ENCODE assay signal across 25 cellular contexts in the genomic region with DNA sequence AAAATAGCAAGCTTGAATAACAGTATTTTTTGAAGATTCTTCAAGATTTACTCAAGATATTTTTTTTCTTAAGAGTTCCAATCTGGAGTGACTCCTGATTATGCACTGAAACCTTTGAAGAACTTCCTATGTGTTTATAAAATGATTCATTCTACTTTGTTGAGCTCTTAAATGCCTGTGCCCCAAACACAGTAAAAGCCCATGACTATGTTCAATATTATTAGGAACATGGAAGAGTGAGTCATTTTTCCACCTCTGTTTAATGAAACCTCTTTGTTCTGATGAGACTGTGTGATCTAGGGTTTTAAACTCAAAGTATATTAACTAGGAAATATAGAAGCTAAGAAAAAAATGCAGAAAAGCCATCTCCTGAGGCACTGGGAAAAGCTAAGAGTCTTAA.
DNase-seq lines count a peak whose midpoint lies in the region; ATAC-seq and TF ChIP-seq lines count a peak whose summit lies in the region.
"Had no signal": no experiment of that assay in that cellular context is flagged by ENCODE, and none has a peak within 500 bp of the region (broad histone marks: within the 10 kb centered on the region; RNA-seq: fewer than 3 reads in every experiment).

No MANE protein-coding gene starts in this region.

- no peaks in the 10 kb centered on the region for H3K4me1 ChIP-seq in breast epithelium
- H3K4me1 ChIP-seq: BE2C had no signal

- intact Hi-C loops in breast epithelium (cut with DNase I; ENCODE audit: low total_unique reads) = no loop called here

- DNase-seq in COLO829 (ENCODE audit: low spot score) (peak; percentile 3), astrocyte of the hippocampus (ENCODE audit: low read depth, low spot score) (peak; percentile 46), kidney epithelial cell (ENCODE audit: low read depth) (peak; percentile 43), renal cortical epithelial cell (ENCODE audit: low read depth) (peak; percentile 90), breast epithelium (ENCODE audit: low spot score in 2 of 2) (no peak), NCI-H187 treated with DMSO at 0.1 percent for 48 hours (lab: John Stamatoyannopoulos, UW) (no peak), GM13976 (ENCODE audit: low spot score) (no peak)
- DNase-seq in naive thymus-derived CD8-positive, alpha-beta T cell = no peak
- DNase-seq: BE2C; Calu3; CD8-positive, alpha-beta memory T cell; DMS79 treated with DMSO at 0.1 percent for 48 hours; GF-D8; IMR-90; KG1; MG63; NCI-H1105 treated with DMSO at 0.1 percent for 48 hours; NCI-H146; NCI-H2029; NCI-H526 treated with DMSO at 0.1 percent for 48 hours; SHP77 had no signal

- in situ Hi-C loops in GM13976 (cut with MboI; ENCODE audit: low sequenced_read_pairs, unreplicated experiment) = no loop called here

- H3K4me1 Mint-ChIP-seq in naive thymus-derived CD8-positive, alpha-beta T cell = no peaks in the 10 kb centered on the region
- H3K4me1 Mint-ChIP-seq: CD14-positive monocyte; CD8-positive, alpha-beta memory T cell had no signal

- H3K36me3 Mint-ChIP-seq in naive thymus-derived CD8-positive, alpha-beta T cell = no peaks in the 10 kb centered on the region
- H3K36me3 Mint-ChIP-seq: CD14-positive monocyte; CD8-positive, alpha-beta memory T cell had no signal

- H3K27me3 Mint-ChIP-seq in naive thymus-derived CD8-positive, alpha-beta T cell = no peaks in the 10 kb centered on the region
- H3K27me3 Mint-ChIP-seq: CD8-positive, alpha-beta memory T cell had no signal

- POLR2A ChIA-PET in naive thymus-derived CD8-positive, alpha-beta T cell (lab: Charles Lee) = no interaction called here

- no peaks in the 10 kb centered on the region for H3K9me3 ChIP-seq in breast epithelium
- H3K9me3 ChIP-seq: BE2C, MG63 had no signal

- TF ChIP-seq POLR2A in breast epithelium (IDR thresholded peaks at IDR 0.05) = no peak

- no peaks in the 10 kb centered on the region for H3K36me3 ChIP-seq in kidney epithelial cell (ENCODE audit: control insufficient read depth, insufficient read depth, low read length)
- no peaks in the 10 kb centered on the region for H3K36me3 ChIP-seq in breast epithelium
- H3K36me3 ChIP-seq: BE2C, MG63 had no signal

- TF ChIP-seq CTCF in kidney epithelial cell (IDR thresholded peaks at IDR 0.05; ENCODE audit: insufficient read depth, low read length, poor library complexity, severe bottlenecking) (no peak), breast epithelium (IDR thresholded peaks at IDR 0.05) (no peak), GM13976 (IDR thresholded peaks at IDR 0.05; ENCODE audit: borderline replicate concordance, control extremely low read depth, extremely low read depth, insufficient read depth, missing control alignments) (no peak)

- no peaks in the 10 kb centered on the region for H3K27me3 ChIP-seq in kidney epithelial cell (ENCODE audit: control insufficient read depth, insufficient read depth, low read length)
- no peaks in the 10 kb centered on the region for H3K27me3 ChIP-seq in breast epithelium
- H3K27me3 ChIP-seq: BE2C, MG63 had no signal

- H3K27ac ChIP-seq in breast epithelium = no peak overlapping the region
- H3K27ac ChIP-seq: 22Rv1, RWPE1 had no signal

- H3K27ac Mint-ChIP-seq in naive thymus-derived CD8-positive, alpha-beta T cell = no peak overlapping the region
- H3K27ac Mint-ChIP-seq: CD14-positive monocyte; CD8-positive, alpha-beta memory T cell had no signal

- H3K9me3 Mint-ChIP-seq in naive thymus-derived CD8-positive, alpha-beta T cell = peaks cover 0 to 9% (median 0%) of the 10 kb centered on the region in 9 donors

- no peak for ATAC-seq in naive thymus-derived CD8-positive, alpha-beta T cell
- ATAC-seq: Panc1 had no signal

- no peak overlapping the region for H3K4me3 Mint-ChIP-seq in naive thymus-derived CD8-positive, alpha-beta T cell
- H3K4me3 Mint-ChIP-seq: CD14-positive monocyte; CD8-positive, alpha-beta memory T cell had no signal

- no peak overlapping the region for H3K4me3 ChIP-seq in kidney epithelial cell (ENCODE audit: low read depth, low read length)
- H3K4me3 ChIP-seq in breast epithelium = no peak overlapping the region
- H3K4me3 ChIP-seq: MG63 had no signal

Comparison
In these comparisons a context has a peak if more than half of its experiments do, and no peak if none do; other contexts are left out.
1. DNase-seq: peak in COLO829 (single experiment), astrocyte of the hippocampus (single experiment), kidney epithelial cell (single experiment) and renal cortical epithelial cell (single experiment); none in naive thymus-derived CD8-positive, alpha-beta T cell (0 of 10), breast epithelium (0 of 2), NCI-H187 treated with DMSO at 0.1 percent for 48 hours (single experiment) and GM13976 (single experiment).